10 cellular contexts compared by ENCODE assay signal in genomic region chr9:124122813-124123462, GRCh38.
A peak's percentile ranks its signal among the peaks of the same experiment; 100 is the strongest.
DNase-seq lines count a peak whose midpoint lies in the region; ATAC-seq and TF ChIP-seq lines count a peak whose summit lies in the region.
"Had no signal": no experiment of that assay in that cellular context is flagged by ENCODE, and none has a peak within 500 bp of the region (broad histone marks: within the 10 kb centered on the region; RNA-seq: fewer than 3 reads in every experiment).

No MANE protein-coding gene starts in this region.

- POLR2A ChIA-PET in activated CD8-positive, alpha-beta T cell treated with anti-CD3 and anti-CD28 coated beads for 36 hours (lab: Charles Lee) = interaction anchor here (0.8 kb wide), 1 partner anchor 151 kb away, joined by 3 read pairs; no protein-coding TSS in a partner anchor

- H3K36me3 ChIP-seq in DOHH2 (ENCODE audit: control insufficient read depth, low read length) (no peaks in the 10 kb centered on the region), right lobe of liver (no peaks in the 10 kb centered on the region)

- H3K4me2 ChIP-seq in DOHH2 (ENCODE audit: low read length) = no peak overlapping the region

- H3K4me1 ChIP-seq in DOHH2 (ENCODE audit: control insufficient read depth, low read length) (peaks cover 4% of the 10 kb centered on the region), right lobe of liver (no peaks in the 10 kb centered on the region)

- ATAC-seq in activated CD8-positive, alpha-beta T cell treated with anti-CD3 and anti-CD28 coated beads for 36 hours = no peak
- ATAC-seq in right lobe of liver = peak in 1 of 4 donors; percentile 51
- ATAC-seq: activated naive CD4-positive, alpha-beta T cell treated with anti-CD3 and anti-CD28 coated beads, Interleukin-2, amount 50 U/mL, for 72 hours had no signal

- H3K4me1 Mint-ChIP-seq in HFFc6 (ENCODE audit: low read depth) = peaks cover 17% of the 10 kb centered on the region
- peaks cover 4% of the 10 kb centered on the region for H3K4me1 Mint-ChIP-seq in activated CD8-positive, alpha-beta T cell treated with anti-CD3 and anti-CD28 coated beads for 36 hours (ENCODE audit: low read depth)

- no peaks in the 10 kb centered on the region for H3K9me2 ChIP-seq in DOHH2 (replicated peaks; ENCODE audit: control insufficient read depth, low read length)

- DNase-seq in HFFc6 (peak; percentile 40), right lobe of liver (no peak), occipital lobe (lab: John Stamatoyannopoulos, UW) (no peak), cortex of kidney (lab: John Stamatoyannopoulos, UW) (no peak), COLO829 (ENCODE audit: low spot score) (no peak), T1000 (lab: John Stamatoyannopoulos, UW) (no peak)
- peak; percentile 38 for DNase-seq in activated CD8-positive, alpha-beta T cell treated with anti-CD3 and anti-CD28 coated beads for 36 hours
- DNase-seq: NCI-H2081 treated with DMSO at 0.1 percent for 48 hours had no signal

- H4K20me1 ChIP-seq in DOHH2 (ENCODE audit: control insufficient read depth, insufficient read depth, low read depth, low read length) = no peaks in the 10 kb centered on the region

- H3K36me3 Mint-ChIP-seq in HFFc6 (ENCODE audit: low read depth) = no peaks in the 10 kb centered on the region
- no peaks in the 10 kb centered on the region for H3K36me3 Mint-ChIP-seq in activated CD8-positive, alpha-beta T cell treated with anti-CD3 and anti-CD28 coated beads for 36 hours (ENCODE audit: low read depth)
- H3K36me3 Mint-ChIP-seq: activated naive CD4-positive, alpha-beta T cell treated with anti-CD3 and anti-CD28 coated beads, Interleukin-2, amount 50 U/mL, for 72 hours had no signal

- 67% methylated on average over 2 of the region's 3 CpGs for WGBS in right lobe of liver (ENCODE audit: insufficient coverage, low coverage, low lambda C conversion rate, missing lambda C conversion rate)

- intact Hi-C loops in activated CD8-positive, alpha-beta T cell treated with anti-CD3 and anti-CD28 coated beads for 36 hours (cut with micrococcal nuclease) = loop anchor here (10.0 kb wide), 1 partner anchor 272 kb away; no protein-coding TSS in a partner anchor
- intact Hi-C loops in right lobe of liver (cut with DNase I) = no loop called here

- H3K4me3 ChIP-seq in DOHH2 (ENCODE audit: low read length) = no peak overlapping the region
- no peak overlapping the region for H3K4me3 ChIP-seq in right lobe of liver

- H3F3A ChIP-seq in DOHH2 (ENCODE audit: control insufficient read depth, insufficient read depth) = no peaks in the 10 kb centered on the region

- no peak overlapping the region; the same call in 1 of the 2 replicates for H3K27ac Mint-ChIP-seq in HFFc6
- H3K27ac Mint-ChIP-seq in activated CD8-positive, alpha-beta T cell treated with anti-CD3 and anti-CD28 coated beads for 36 hours = no peak overlapping the region
- H3K27ac Mint-ChIP-seq: activated naive CD4-positive, alpha-beta T cell treated with anti-CD3 and anti-CD28 coated beads, Interleukin-2, amount 50 U/mL, for 72 hours had no signal

- H3K79me2 ChIP-seq in DOHH2 (ENCODE audit: control insufficient read depth, low read length) = no peaks in the 10 kb centered on the region

- H3K27me3 ChIP-seq in DOHH2 (ENCODE audit: control insufficient read depth, low read length) (peaks cover 4% of the 10 kb centered on the region; the same call in 1 of the 2 replicates), right lobe of liver (no peaks in the 10 kb centered on the region)

- no peak overlapping the region for H3K4me3 Mint-ChIP-seq in HFFc6
- H3K4me3 Mint-ChIP-seq in activated CD8-positive, alpha-beta T cell treated with anti-CD3 and anti-CD28 coated beads for 36 hours = no peak overlapping the region

- TF ChIP-seq CTCF in DOHH2 (IDR thresholded peaks at IDR 0.05; ENCODE audit: low read depth, low read length, poor library complexity, severe bottlenecking) = peak; percentile 59
- TF ChIP-seq CTCF in HFFc6 (IDR thresholded peaks at IDR 0.05) = peak; percentile 74
- peak; percentile 9 for TF ChIP-seq CTCF in activated CD8-positive, alpha-beta T cell treated with anti-CD3 and anti-CD28 coated beads for 36 hours (IDR thresholded peaks at IDR 0.05)
- peak; percentile 11 to 23 (median 18) for TF ChIP-seq CTCF in right lobe of liver (IDR thresholded peaks at IDR 0.05)

- H3K27me3 Mint-ChIP-seq in HFFc6 (ENCODE audit: insufficient read depth) = peaks cover 19% of the 10 kb centered on the region
- peaks cover 16% of the 10 kb centered on the region for H3K27me3 Mint-ChIP-seq in activated CD8-positive, alpha-beta T cell treated with anti-CD3 and anti-CD28 coated beads for 36 hours

- CTCF ChIA-PET in activated CD8-positive, alpha-beta T cell treated with anti-CD3 and anti-CD28 coated beads for 36 hours (lab: Charles Lee) = interaction anchor here (0.6 to 2.5 kb wide), 2 partner anchors 170 to 244 kb away, joined by 3 to 14 read pairs; no protein-coding TSS in a partner anchor

- no peaks in the 10 kb centered on the region for H3K9me3 Mint-ChIP-seq in HFFc6
- H3K9me3 Mint-ChIP-seq in activated CD8-positive, alpha-beta T cell treated with anti-CD3 and anti-CD28 coated beads for 36 hours = no peaks in the 10 kb centered on the region
- H3K9me3 Mint-ChIP-seq: activated naive CD4-positive, alpha-beta T cell treated with anti-CD3 and anti-CD28 coated beads, Interleukin-2, amount 50 U/mL, for 72 hours had no signal

- H3K9me3 ChIP-seq in DOHH2 (ENCODE audit: control insufficient read depth, insufficient read depth, low read length) = no peaks in the 10 kb centered on the region
- no peaks in the 10 kb centered on the region for H3K9me3 ChIP-seq in right lobe of liver

- no peak for TF ChIP-seq POLR2A in right lobe of liver (IDR thresholded peaks at IDR 0.05)

- H3K27ac ChIP-seq in DOHH2 (ENCODE audit: low read depth, low read length) = no peak overlapping the region
- no peak overlapping the region for H3K27ac ChIP-seq in right lobe of liver

Comparison
In these comparisons a context has a peak if more than half of its experiments do, and no peak if none do; other contexts are left out.
1. CTCF ChIP-seq: peak in every context shown above with its lines; median percentile 74 in HFFc6; 59 in DOHH2; 18 in right lobe of liver; 9 in activated CD8-positive, alpha-beta T cell treated with anti-CD3 and anti-CD28 coated beads for 36 hours.
2. DNase-seq: peak in HFFc6 (single experiment) and activated CD8-positive, alpha-beta T cell treated with anti-CD3 and anti-CD28 coated beads for 36 hours (single experiment); none in right lobe of liver (0 of 3), occipital lobe (single experiment), cortex of kidney (single experiment), COLO829 (single experiment) and T1000 (single experiment).